8 cellular contexts compared by ENCODE assay signal in the genomic region with DNA sequence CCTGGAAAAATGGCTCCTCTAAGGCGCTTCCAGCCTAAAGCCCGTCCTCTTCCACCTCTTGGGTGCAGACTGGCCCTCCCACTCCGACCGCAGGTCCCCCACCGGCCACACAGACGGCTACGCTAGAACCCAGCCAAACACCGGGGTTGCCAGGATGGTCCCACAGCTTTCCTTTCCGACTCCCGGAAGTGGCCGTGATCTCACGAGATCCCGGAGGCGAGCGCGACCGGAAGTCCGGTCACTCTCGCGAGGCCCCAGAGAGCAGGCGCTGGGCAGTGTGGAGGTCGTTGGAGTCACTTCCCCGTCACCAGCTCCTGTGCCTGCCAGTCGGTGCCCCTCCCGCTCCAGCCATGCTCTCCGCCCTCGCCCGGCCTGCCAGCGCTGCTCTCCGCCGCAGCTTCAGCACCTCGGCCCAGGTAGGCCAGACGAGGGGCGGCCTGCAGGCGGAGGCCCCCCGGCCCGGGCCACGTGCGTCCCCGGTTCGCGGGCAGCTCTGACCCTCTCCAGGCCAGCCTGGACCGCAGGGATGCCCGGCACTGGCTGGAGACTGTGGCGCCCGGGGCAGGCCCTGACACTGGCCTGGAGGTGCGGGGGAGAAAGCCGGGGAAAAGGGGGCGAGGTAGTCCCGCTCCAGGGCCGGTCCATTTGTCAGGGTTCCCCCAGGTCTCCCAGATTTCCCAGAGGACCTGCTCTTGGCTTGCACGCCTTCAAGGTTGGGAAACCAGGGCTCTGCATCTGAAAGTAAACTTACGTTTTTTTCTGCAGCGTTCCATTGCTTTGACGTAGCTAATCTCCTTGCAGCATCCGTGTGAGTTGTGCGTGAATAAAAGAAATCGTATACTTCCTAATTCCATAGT. TPM values are rescaled to one million over a fixed set of nuclear protein-coding genes. Genes with fewer than 3 reads are reported as not detected.
DNase-seq lines count a peak whose midpoint lies in the region; ATAC-seq and TF ChIP-seq lines count a peak whose summit lies in the region.

A gene with protein sequence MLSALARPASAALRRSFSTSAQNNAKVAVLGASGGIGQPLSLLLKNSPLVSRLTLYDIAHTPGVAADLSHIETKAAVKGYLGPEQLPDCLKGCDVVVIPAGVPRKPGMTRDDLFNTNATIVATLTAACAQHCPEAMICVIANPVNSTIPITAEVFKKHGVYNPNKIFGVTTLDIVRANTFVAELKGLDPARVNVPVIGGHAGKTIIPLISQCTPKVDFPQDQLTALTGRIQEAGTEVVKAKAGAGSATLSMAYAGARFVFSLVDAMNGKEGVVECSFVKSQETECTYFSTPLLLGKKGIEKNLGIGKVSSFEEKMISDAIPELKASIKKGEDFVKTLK (plus strand): TSS at position 296 of the 857 bp plus-strand sequence. CDS start 55 bp downstream, at position 351.
A gene with protein sequence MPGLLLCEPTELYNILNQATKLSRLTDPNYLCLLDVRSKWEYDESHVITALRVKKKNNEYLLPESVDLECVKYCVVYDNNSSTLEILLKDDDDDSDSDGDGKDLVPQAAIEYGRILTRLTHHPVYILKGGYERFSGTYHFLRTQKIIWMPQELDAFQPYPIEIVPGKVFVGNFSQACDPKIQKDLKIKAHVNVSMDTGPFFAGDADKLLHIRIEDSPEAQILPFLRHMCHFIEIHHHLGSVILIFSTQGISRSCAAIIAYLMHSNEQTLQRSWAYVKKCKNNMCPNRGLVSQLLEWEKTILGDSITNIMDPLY (minus strand): TSS at position 190 of the 857 bp plus-strand sequence. CDS start 17,477 bp downstream, outside the sequence.

- no peaks in the 10 kb centered on the region for H3K9me3 Mint-ChIP-seq in activated T-cell treated with anti-CD3 and anti-CD28 coated beads, Interleukin-2, amount 50 U/mL, for 24 hours

- no peaks in the 10 kb centered on the region for H3K27me3 Mint-ChIP-seq in activated T-cell treated with anti-CD3 and anti-CD28 coated beads, Interleukin-2, amount 50 U/mL, for 24 hours

- peaks cover 49% of the 10 kb centered on the region for H3K4me1 Mint-ChIP-seq in activated T-cell treated with anti-CD3 and anti-CD28 coated beads, Interleukin-2, amount 50 U/mL, for 24 hours (ENCODE audit: low read depth)

- DNase-seq in DMS53 treated with DMSO at 0.1 percent for 48 hours (lab: John Stamatoyannopoulos, UW; ENCODE audit: unreplicated experiment) (peak; percentile 93), erythroblast (lab: John Stamatoyannopoulos, UW) (peak; percentile 95 to 96)
- DNase-seq in Jurkat, Clone E6-1 (ENCODE audit: low read depth, low spot score): peak; percentile 80
- DNase-seq in activated T-cell treated with anti-CD3 and anti-CD28 coated beads, Interleukin-2, amount 50 U/mL, for 24 hours: peak; percentile 92
- peak; percentile 60 to 81 for DNase-seq in stimulated activated CD8-positive, alpha-beta memory T cell treated with anti-CD3 and anti-CD28 coated beads, Interleukin-4, amount 100 ng/mL, for 4 hours (ENCODE audit: low read depth in 2 of 2, low spot score in 1 of 2)

- H3K27ac ChIP-seq in mucosa of rectum (ENCODE audit: low read depth in 2 of 2, low read length in 2 of 2): peak within 1 kb of the TSS; percentile 90 to 93

- peak; percentile 94 for TF ChIP-seq POLR2A in erythroblast (IDR thresholded peaks at IDR 0.05; ENCODE audit: low read length)

- peak within 1 kb of the TSS; percentile 84 to 96 for H3K9ac ChIP-seq in mucosa of rectum (ENCODE audit: low read depth in 1 of 2, low read length in 2 of 2)

- H3K36me3 ChIP-seq in mucosa of rectum (ENCODE audit: control insufficient read depth in 2 of 2, insufficient read depth in 2 of 2, low read length in 2 of 2): peaks cover 3 to 5% of the 10 kb centered on the region in 2 donors

- H3K4me3 Mint-ChIP-seq in activated T-cell treated with anti-CD3 and anti-CD28 coated beads, Interleukin-2, amount 50 U/mL, for 24 hours: peak within 1 kb of the TSS; percentile 95

- no peaks in the 10 kb centered on the region for H3K9me3 ChIP-seq in mucosa of rectum (ENCODE audit: control insufficient read depth in 2 of 2, low read length in 2 of 2)

- ATAC-seq in GM21717 (IDR thresholded peaks at IDR 0.05; ENCODE audit: unreplicated experiment): peak; percentile 90

- H3K27ac Mint-ChIP-seq in activated T-cell treated with anti-CD3 and anti-CD28 coated beads, Interleukin-2, amount 50 U/mL, for 24 hours: peak within 1 kb of the TSS; percentile 97

- peaks cover 9 to 12% of the 10 kb centered on the region in 2 donors for H3K4me1 ChIP-seq in mucosa of rectum (ENCODE audit: control insufficient read depth in 2 of 2, insufficient read depth in 2 of 2, low read length in 2 of 2)

- H3K36me3 Mint-ChIP-seq in activated T-cell treated with anti-CD3 and anti-CD28 coated beads, Interleukin-2, amount 50 U/mL, for 24 hours (ENCODE audit: low read depth): peaks cover 70% of the 10 kb centered on the region

- peak within 1 kb of the TSS; percentile 97 for H3K4me3 ChIP-seq in Jurkat, Clone E6-1 (ENCODE audit: low read length)
- peak within 1 kb of the TSS; percentile 95 to 100 for H3K4me3 ChIP-seq in mucosa of rectum (ENCODE audit: low read length in 2 of 2)

- no peaks in the 10 kb centered on the region for H3K27me3 ChIP-seq in mucosa of rectum (ENCODE audit: control insufficient read depth in 2 of 2, insufficient read depth in 2 of 2, low read length in 2 of 2)

TF ChIP-seq in PFSK-1, 5 proteins besides CTCF, POLR2A, EP300 and RAD21:
- TF ChIP-seq POLR2AphosphoS5 (IDR thresholded peaks at IDR 0.05; ENCODE audit: low read depth, low read length) (peak; percentile 93), SIN3A (IDR thresholded peaks at IDR 0.05; ENCODE audit: borderline replicate concordance, insufficient read depth, low read length) (peak; percentile 96), FOXP2 (optimal IDR thresholded peaks at IDR 0.05; ENCODE audit: borderline replicate concordance, extremely low read depth, extremely low read length, insufficient read depth) (peak; percentile 93), TAF1 (IDR thresholded peaks at IDR 0.05; ENCODE audit: borderline replicate concordance, insufficient read depth, low read length) (peak; percentile 94)
- TF ChIP-seq, protein P1, sequence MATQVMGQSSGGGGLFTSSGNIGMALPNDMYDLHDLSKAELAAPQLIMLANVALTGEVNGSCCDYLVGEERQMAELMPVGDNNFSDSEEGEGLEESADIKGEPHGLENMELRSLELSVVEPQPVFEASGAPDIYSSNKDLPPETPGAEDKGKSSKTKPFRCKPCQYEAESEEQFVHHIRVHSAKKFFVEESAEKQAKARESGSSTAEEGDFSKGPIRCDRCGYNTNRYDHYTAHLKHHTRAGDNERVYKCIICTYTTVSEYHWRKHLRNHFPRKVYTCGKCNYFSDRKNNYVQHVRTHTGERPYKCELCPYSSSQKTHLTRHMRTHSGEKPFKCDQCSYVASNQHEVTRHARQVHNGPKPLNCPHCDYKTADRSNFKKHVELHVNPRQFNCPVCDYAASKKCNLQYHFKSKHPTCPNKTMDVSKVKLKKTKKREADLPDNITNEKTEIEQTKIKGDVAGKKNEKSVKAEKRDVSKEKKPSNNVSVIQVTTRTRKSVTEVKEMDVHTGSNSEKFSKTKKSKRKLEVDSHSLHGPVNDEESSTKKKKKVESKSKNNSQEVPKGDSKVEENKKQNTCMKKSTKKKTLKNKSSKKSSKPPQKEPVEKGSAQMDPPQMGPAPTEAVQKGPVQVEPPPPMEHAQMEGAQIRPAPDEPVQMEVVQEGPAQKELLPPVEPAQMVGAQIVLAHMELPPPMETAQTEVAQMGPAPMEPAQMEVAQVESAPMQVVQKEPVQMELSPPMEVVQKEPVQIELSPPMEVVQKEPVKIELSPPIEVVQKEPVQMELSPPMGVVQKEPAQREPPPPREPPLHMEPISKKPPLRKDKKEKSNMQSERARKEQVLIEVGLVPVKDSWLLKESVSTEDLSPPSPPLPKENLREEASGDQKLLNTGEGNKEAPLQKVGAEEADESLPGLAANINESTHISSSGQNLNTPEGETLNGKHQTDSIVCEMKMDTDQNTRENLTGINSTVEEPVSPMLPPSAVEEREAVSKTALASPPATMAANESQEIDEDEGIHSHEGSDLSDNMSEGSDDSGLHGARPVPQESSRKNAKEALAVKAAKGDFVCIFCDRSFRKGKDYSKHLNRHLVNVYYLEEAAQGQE (IDR thresholded peaks at IDR 0.05; ENCODE audit: insufficient read depth in 1 of 2, low read depth in 2 of 2, low read length in 2 of 2): no peak; a peak in 1 of 4 replicates

RNA-seq across cellular contexts. Expression of the first gene that starts in this region (rescaled TPM):
- polyA plus RNA-seq in Jurkat, Clone E6-1 (2012; ENCODE audit: insufficient read depth, insufficient read length): 341 TPM
- polyA plus RNA-seq in PFSK-1 (2012; ENCODE audit: insufficient read length, low read depth): 1,030 TPM

RNA-seq across cellular contexts. Expression of the second gene that starts in this region (rescaled TPM):
- 26.5 TPM for polyA plus RNA-seq in Jurkat, Clone E6-1 (2012; ENCODE audit: insufficient read depth, insufficient read length)
- polyA plus RNA-seq in PFSK-1 (2012; ENCODE audit: insufficient read length, low read depth): 57.8 TPM

Comparison
In these comparisons a context has a peak if more than half of its experiments do, and no peak if none do; other contexts are left out.
1. Peak in every context shown above with its lines: DNase-seq, ATAC-seq, H3K4me3 ChIP-seq and H3K27ac ChIP-seq.